Comparison of ENCODE assay signal across 2 cellular contexts in genomic region chr1:103738031-103738430, GRCh38. TPM values are rescaled to one million over a fixed set of nuclear protein-coding genes. Genes with fewer than 3 reads are reported as not detected.
"Had no signal": no experiment of that assay in that cellular context is flagged by ENCODE, and none has a peak within 500 bp of the region (broad histone marks: within the 10 kb centered on the region; RNA-seq: fewer than 3 reads in every experiment).

No MANE protein-coding gene starts in this region.

RNA-seq across cellular contexts. Expression of gene AMY1C, which starts 11.7 kb away (rescaled TPM):
- total RNA-seq: G401 had no signal

RNA-seq across cellular contexts. Expression of gene AMY1B, which starts 42.0 kb away (rescaled TPM):
- total RNA-seq: G401, GM12878 had no signal
